2 cellular contexts compared by ENCODE assay signal in genomic region chr13:24998433-24998832, GRCh38.
A peak's percentile ranks its signal among the peaks of the same experiment; 100 is the strongest.
TF ChIP-seq lines count a peak whose summit lies in the region.

No MANE protein-coding gene starts in this region.

TF ChIP-seq in GM23338, 12 proteins besides CTCF, POLR2A, EP300 and RAD21 (continued from another document):
- TF ChIP-seq REST (IDR thresholded peaks at IDR 0.05; ENCODE audit: unreplicated experiment) (no peak), STAT1 (IDR thresholded peaks at IDR 0.05; ENCODE audit: unreplicated experiment) (no peak), ETS1 (IDR thresholded peaks at IDR 0.05) (no peak), EZH2 (IDR thresholded peaks at IDR 0.05; ENCODE audit: low read depth, unreplicated experiment) (no peak), ZNF462 (CRISPR knock-in tag; IDR thresholded peaks at IDR 0.05) (no peak), JUNB (IDR thresholded peaks at IDR 0.05; ENCODE audit: unreplicated experiment) (no peak), EZH2phosphoT487 (IDR thresholded peaks at IDR 0.05; ENCODE audit: unreplicated experiment) (no peak)

TF ChIP-seq in K562, 482 proteins besides CTCF, POLR2A, EP300 and RAD21 (continued from another document):
- TF ChIP-seq PRDM10 (IDR thresholded peaks at IDR 0.05; ENCODE audit: partially characterized antibody), result peak; percentile 70
- TF ChIP-seq DMBX1 (CRISPR knock-in tag; IDR thresholded peaks at IDR 0.05; ENCODE audit: borderline replicate concordance), result no peak
